Comparison of ENCODE assay signal across 11 cellular contexts in genomic region chr11:126359431-126360048, GRCh38. TPM values are rescaled to one million over a fixed set of nuclear protein-coding genes. Genes with fewer than 3 reads are reported as not detected.
DNase-seq lines count a peak whose midpoint lies in the region; ATAC-seq and TF ChIP-seq lines count a peak whose summit lies in the region.
"Had no signal": no experiment of that assay in that cellular context is flagged by ENCODE, and none has a peak within 500 bp of the region (broad histone marks: within the 10 kb centered on the region; RNA-seq: fewer than 3 reads in every experiment).

No MANE protein-coding gene starts in this region.

- H3K27me3 ChIP-seq in liver (ENCODE audit: control insufficient read depth in 4 of 4, insufficient read depth in 4 of 4, low read length in 3 of 4): no peaks in the 10 kb centered on the region

- POLR2A ChIA-PET in HEK293T (lab: Yijun Ruan, JAX): no interaction called here

- no peak for ATAC-seq in HG03521 (IDR thresholded peaks at IDR 0.05; ENCODE audit: unreplicated experiment)

- peak overlapping the region; percentile 18 for H3K27ac Mint-ChIP-seq in type B pancreatic cell
- H3K27ac Mint-ChIP-seq: activated naive CD4-positive, alpha-beta T cell treated with anti-CD3 and anti-CD28 coated beads, Interleukin-2, amount 50 U/mL, for 24 hours had no signal

- H3K36me3 Mint-ChIP-seq in type B pancreatic cell: no peaks in the 10 kb centered on the region
- H3K36me3 Mint-ChIP-seq: activated naive CD4-positive, alpha-beta T cell treated with anti-CD3 and anti-CD28 coated beads, Interleukin-2, amount 50 U/mL, for 24 hours had no signal

- DNase-seq in NCI-H1694 treated with DMSO at 0.1 percent for 48 hours (lab: John Stamatoyannopoulos, UW) (peak; percentile 28), cerebellum (ENCODE audit: low spot score) (peak; percentile 68), type B pancreatic cell (ENCODE audit: extremely low spot score, unreplicated experiment) (no peak), HEK293T (ENCODE audit: extremely low spot score) (no peak)
- no peak for DNase-seq in central memory CD4-positive, alpha-beta T cell
- DNase-seq in stimulated activated CD4-positive, alpha-beta T cell treated with anti-CD3 and anti-CD28 coated beads, Interleukin-4, amount 100 ng/mL, for 4 hours: no peak
- DNase-seq: NCI-H526 treated with DMSO at 0.1 percent for 48 hours had no signal

- WGBS in liver: 67% methylated on average over 16 of the region's 16 CpGs

- H3K9me3 ChIP-seq in liver (ENCODE audit: control insufficient read depth in 4 of 4, low read length in 3 of 4): no peaks in the 10 kb centered on the region

- H3K4me1 Mint-ChIP-seq in type B pancreatic cell (ENCODE audit: unreplicated experiment): peaks cover 28% of the 10 kb centered on the region

- TF ChIP-seq CTCF in liver (IDR thresholded peaks at IDR 0.05; ENCODE audit: low read depth, low read length, missing input control) (no peak), type B pancreatic cell (conservative IDR thresholded peaks at IDR 0.05) (no peak)

- no peak overlapping the region for H3K4me3 ChIP-seq in liver (ENCODE audit: low read depth in 1 of 3, low read length in 3 of 3)

- H3K36me3 ChIP-seq in liver (ENCODE audit: control insufficient read depth in 4 of 4, insufficient read depth in 3 of 4, low read depth in 1 of 4, low read length in 3 of 4): no peaks in the 10 kb centered on the region

- H3K27ac ChIP-seq in liver (ENCODE audit: low read depth in 1 of 2, low read length in 2 of 2): no peak overlapping the region
- H3K27ac ChIP-seq: parathyroid adenoma had no signal

- H3K4me3 Mint-ChIP-seq in type B pancreatic cell: peak overlapping the region; percentile 28
- H3K4me3 Mint-ChIP-seq: activated naive CD4-positive, alpha-beta T cell treated with anti-CD3 and anti-CD28 coated beads, Interleukin-2, amount 50 U/mL, for 24 hours had no signal

- H3K9me3 Mint-ChIP-seq in type B pancreatic cell: no peaks in the 10 kb centered on the region
- H3K9me3 Mint-ChIP-seq: activated naive CD4-positive, alpha-beta T cell treated with anti-CD3 and anti-CD28 coated beads, Interleukin-2, amount 50 U/mL, for 24 hours had no signal

- CTCF ChIA-PET in HEK293T (lab: Yijun Ruan, JAX): interaction anchor here (0.6 to 0.9 kb wide), 2 partner anchors 11 to 49 kb away, joined by 3 to 5 read pairs; no protein-coding TSS in a partner anchor

- H3K27me3 Mint-ChIP-seq in type B pancreatic cell: no peaks in the 10 kb centered on the region
- H3K27me3 Mint-ChIP-seq: activated naive CD4-positive, alpha-beta T cell treated with anti-CD3 and anti-CD28 coated beads, Interleukin-2, amount 50 U/mL, for 24 hours had no signal

- peaks cover 5 to 29% (median 19%) of the 10 kb centered on the region in 4 donors for H3K4me1 ChIP-seq in liver (ENCODE audit: control insufficient read depth in 4 of 4, insufficient read depth in 4 of 4, low read length in 3 of 4)
- H3K4me1 ChIP-seq: parathyroid adenoma had no signal

- no peak overlapping the region for H3K9ac ChIP-seq in liver (ENCODE audit: low read depth in 1 of 2, low read length in 2 of 2)
- H3K9ac ChIP-seq: parathyroid adenoma had no signal

- peak in 1 of 2 donors; percentile 54 for TF ChIP-seq RAD21 in liver (IDR thresholded peaks at IDR 0.05)

TF ChIP-seq in liver, 16 proteins besides CTCF, POLR2A, EP300 and RAD21:
- TF ChIP-seq RXRA (IDR thresholded peaks at IDR 0.05) (peak in 1 of 2 donors; percentile 71), MAX (IDR thresholded peaks at IDR 0.05) (no peak), HNF4A (conservative IDR thresholded peaks at IDR 0.05) (peak in 1 of 2 donors; percentile 37), FOXA1 (IDR thresholded peaks at IDR 0.05) (no peak), SP1 (IDR thresholded peaks at IDR 0.05) (peak; percentile 19), ZBTB33 (IDR thresholded peaks at IDR 0.05) (no peak), NR2F2 (IDR thresholded peaks at IDR 0.05) (peak; percentile 89)

TF ChIP-seq in HEK293T, 16 proteins besides CTCF, POLR2A, EP300 and RAD21:
- no peak for TF ChIP-seq BHLHE40 (IDR thresholded peaks at IDR 0.05; ENCODE audit: borderline replicate concordance)
- no peak for TF ChIP-seq CTBP1 (IDR thresholded peaks at IDR 0.05; ENCODE audit: borderline replicate concordance)
- no peak for TF ChIP-seq FOXK2 (IDR thresholded peaks at IDR 0.05)
- no peak for TF ChIP-seq TARDBP (IDR thresholded peaks at IDR 0.05)
- no peak for TF ChIP-seq FOXA1 (IDR thresholded peaks at IDR 0.05)
- TF ChIP-seq FOXM1 (IDR thresholded peaks at IDR 0.05; ENCODE audit: borderline replicate concordance): no peak
- TF ChIP-seq, protein P1, sequence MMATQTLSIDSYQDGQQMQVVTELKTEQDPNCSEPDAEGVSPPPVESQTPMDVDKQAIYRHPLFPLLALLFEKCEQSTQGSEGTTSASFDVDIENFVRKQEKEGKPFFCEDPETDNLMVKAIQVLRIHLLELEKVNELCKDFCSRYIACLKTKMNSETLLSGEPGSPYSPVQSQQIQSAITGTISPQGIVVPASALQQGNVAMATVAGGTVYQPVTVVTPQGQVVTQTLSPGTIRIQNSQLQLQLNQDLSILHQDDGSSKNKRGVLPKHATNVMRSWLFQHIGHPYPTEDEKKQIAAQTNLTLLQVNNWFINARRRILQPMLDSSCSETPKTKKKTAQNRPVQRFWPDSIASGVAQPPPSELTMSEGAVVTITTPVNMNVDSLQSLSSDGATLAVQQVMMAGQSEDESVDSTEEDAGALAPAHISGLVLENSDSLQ (IDR thresholded peaks at IDR 0.05): no peak
- TF ChIP-seq ARNT (IDR thresholded peaks at IDR 0.05): no peak
- no peak for TF ChIP-seq LEF1 (IDR thresholded peaks at IDR 0.05; ENCODE audit: borderline replicate concordance)

RNA-seq across cellular contexts. Expression of gene ST3GAL4, which starts 4.1 kb away (rescaled TPM):
- total RNA-seq in cerebellum (13.7 TPM), liver (10 to 100 TPM in 1 of 2 donors, 1 to 10 TPM in 1; 7.4 to 18.4 TPM), type B pancreatic cell (ENCODE audit: low replicate concordance) (18.6 and 19.1 TPM in 2 replicates)
- 10 to 100 TPM in 1 of 2 donors, 1 to 10 TPM in 1; 4.5 to 13.7 TPM for polyA plus RNA-seq in liver

RNA-seq across cellular contexts. Expression of gene DCPS, which starts 55.7 kb away (rescaled TPM):
- total RNA-seq in cerebellum (4.5 TPM), liver (10 to 100 TPM in 1 of 2 donors, 1 to 10 TPM in 1; 5.6 to 10.7 TPM), type B pancreatic cell (ENCODE audit: low replicate concordance) (9.8 and 17.6 TPM in 2 replicates)
- polyA plus RNA-seq in liver: 10 to 100 TPM; 27.3 to 61.0 TPM

Comparison
In these comparisons a context has a peak if more than half of its experiments do, and no peak if none do; other contexts are left out.
1. DNase-seq: peak in NCI-H1694 treated with DMSO at 0.1 percent for 48 hours (single experiment) and cerebellum (single experiment); none in type B pancreatic cell (single experiment), central memory CD4-positive, alpha-beta T cell (single experiment), stimulated activated CD4-positive, alpha-beta T cell treated with anti-CD3 and anti-CD28 coated beads, Interleukin-4, amount 100 ng/mL, for 4 hours (0 of 2) and HEK293T (single experiment).